Comparison of ENCODE assay signal across 1 cellular context in the genomic region with DNA sequence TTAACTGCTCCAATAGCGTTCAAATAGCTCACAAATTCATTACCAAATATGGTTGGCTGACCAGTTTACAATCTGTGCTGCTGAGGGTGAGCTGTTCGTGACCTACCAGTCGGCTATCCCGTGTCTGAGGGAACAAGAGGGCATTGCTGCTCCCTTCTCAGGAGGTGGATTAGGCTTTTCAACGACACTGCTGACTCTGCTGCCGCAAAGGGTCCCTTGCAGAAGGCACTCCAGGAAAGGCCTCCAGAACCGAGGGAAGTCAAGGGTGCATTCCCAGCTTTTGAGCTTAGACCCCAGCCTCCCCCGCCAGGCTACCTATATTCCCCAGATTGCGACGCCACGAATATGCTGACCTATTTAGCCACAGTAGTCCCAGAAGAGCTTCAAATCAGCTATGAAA.
A peak's percentile ranks its signal among the peaks of the same experiment; 100 is the strongest.
TF ChIP-seq lines count a peak whose summit lies in the region.

No MANE protein-coding gene starts in this region.

TF ChIP-seq in H1, 55 proteins besides CTCF, POLR2A, EP300 and RAD21:
- peak; percentile 64 for TF ChIP-seq POLR2AphosphoS5 (IDR thresholded peaks at IDR 0.05; ENCODE audit: low read depth, low read length)
- TF ChIP-seq RBBP5 (IDR thresholded peaks at IDR 0.05; ENCODE audit: borderline replicate concordance, low read depth, low read length) = no peak
- no peak for TF ChIP-seq CBX5 (IDR thresholded peaks at IDR 0.05; ENCODE audit: low read depth, low read length)
- no peak for TF ChIP-seq EGR1 (IDR thresholded peaks at IDR 0.05; ENCODE audit: borderline replicate concordance, low read depth, low read length)
- no peak for TF ChIP-seq CREB1 (IDR thresholded peaks at IDR 0.05)
- TF ChIP-seq SP1 (IDR thresholded peaks at IDR 0.05; ENCODE audit: low read depth, low read length) = no peak
- TF ChIP-seq ATF2 (IDR thresholded peaks at IDR 0.05; ENCODE audit: low read length) = no peak
